Comparison of ENCODE assay signal across 8 cellular contexts in the genomic region with DNA sequence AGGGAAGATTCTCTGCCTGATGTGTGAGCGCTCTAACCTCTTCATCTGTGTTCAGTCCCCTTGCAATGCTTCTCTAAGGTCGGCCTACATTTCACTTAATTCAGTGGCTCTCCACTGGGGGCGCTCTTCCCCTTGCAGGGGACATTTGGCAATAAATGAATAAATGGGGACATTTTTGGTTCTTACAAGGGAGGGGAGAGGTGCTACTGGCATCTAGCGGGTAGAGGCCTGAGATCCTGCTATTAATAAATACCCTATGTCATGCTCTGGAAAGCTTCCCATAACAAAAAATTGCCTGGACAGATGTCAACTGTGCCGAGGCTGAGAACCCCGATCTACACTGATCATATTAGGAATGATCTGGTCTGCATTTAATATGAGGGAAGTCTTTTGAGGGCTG. TPM values are rescaled to one million over a fixed set of nuclear protein-coding genes. Genes with fewer than 3 reads are reported as not detected.
DNase-seq lines count a peak whose midpoint lies in the region; ATAC-seq and TF ChIP-seq lines count a peak whose summit lies in the region.

No MANE protein-coding gene starts in this region.

- intact Hi-C loops in Right ventricle myocardium superior (cut with DNase I): loop anchor here (2.0 to 10.0 kb wide), 3 partner anchors 47 to 487 kb away; no protein-coding TSS in a partner anchor

- no peak overlapping the region for H3K4me3 ChIP-seq in retinal pigment epithelial cell (ENCODE audit: low read length)

- peak; percentile 58 for ATAC-seq in Right ventricle myocardium superior (ENCODE audit: poor library complexity)
- no peak for ATAC-seq in HG02798 (IDR thresholded peaks at IDR 0.05; ENCODE audit: poor library complexity, unreplicated experiment)
- ATAC-seq in GM21737 (IDR thresholded peaks at IDR 0.05; ENCODE audit: unreplicated experiment): no peak

- TF ChIP-seq CTCF in retinal pigment epithelial cell (conservative IDR thresholded peaks at IDR 0.05; ENCODE audit: low read depth, low read length): peak; percentile 93

- peak; percentile 70 for DNase-seq in CMK (ENCODE audit: low read depth)
- DNase-seq in HT1080 (ENCODE audit: low read depth): peak; percentile 45
- peak; percentile 53 for DNase-seq in RPMI7951 (ENCODE audit: low read depth)
- DNase-seq in activated effector memory CD4-positive, alpha-beta T cell treated with anti-CD3 and anti-CD28 coated beads, Interleukin-2, amount 50 U/mL, for 16 hours: peak; percentile 84
- DNase-seq in Right ventricle myocardium superior: peak; percentile 49
- DNase-seq in retinal pigment epithelial cell (ENCODE audit: low read depth): no peak

RNA-seq across cellular contexts. Expression of a gene that starts 25.9 kb away (rescaled TPM):
- 40.6 and 44.7 TPM in 2 replicates for total RNA-seq in HT1080 (2014; rRNA removed; shearing (Covaris generic))
- 39.7 and 40.5 TPM in 2 replicates for polyA plus RNA-seq in HT1080 (2015; cell fraction: cytosol; rRNA removed)
- polyA plus RNA-seq in HT1080 (2015; cell fraction: nucleus; rRNA removed): 72.2 and 80.9 TPM in 2 replicates
- 18.2 and 24.6 TPM in 2 replicates for total RNA-seq in RPMI7951 (2014; rRNA removed; shearing (Covaris generic))
- total RNA-seq in Right ventricle myocardium superior: 74.0 TPM

RNA-seq across cellular contexts. Expression of a gene that starts 57.7 kb away (rescaled TPM):
- 48.1 and 59.2 TPM in 2 replicates for total RNA-seq in HT1080 (2014; rRNA removed; shearing (Covaris generic))
- polyA plus RNA-seq in HT1080 (2015; cell fraction: cytosol; rRNA removed): 118 and 132 TPM in 2 replicates
- polyA plus RNA-seq in HT1080 (2015; cell fraction: nucleus; rRNA removed): 26.7 and 31.8 TPM in 2 replicates
- 86.7 and 91.0 TPM in 2 replicates for total RNA-seq in RPMI7951 (2014; rRNA removed; shearing (Covaris generic))
- 153 TPM for total RNA-seq in Right ventricle myocardium superior
